In genomic region chr11:75467311-75467710, GRCh38 we compare ENCODE assay signal across 25 cellular contexts. TPM values are rescaled to one million over a fixed set of nuclear protein-coding genes. Genes with fewer than 3 reads are reported as not detected.
DNase-seq lines count a peak whose midpoint lies in the region; ATAC-seq and TF ChIP-seq lines count a peak whose summit lies in the region.
"Had no signal": no experiment of that assay in that cellular context is flagged by ENCODE, and none has a peak within 500 bp of the region (broad histone marks: within the 10 kb centered on the region; RNA-seq: fewer than 3 reads in every experiment).

No MANE protein-coding gene starts in this region.

- H3K9me3 ChIP-seq in heart right ventricle, result no peaks in the 10 kb centered on the region
- no peaks in the 10 kb centered on the region for H3K9me3 ChIP-seq in osteoblast (ENCODE audit: low read depth, low read length)
- H3K9me3 ChIP-seq in neural progenitor cell (ENCODE audit: low read depth), result no peaks in the 10 kb centered on the region
- H3K9me3 ChIP-seq: BE2C, SJCRH30 had no signal

- H3K9me3 Mint-ChIP-seq in memory B cell, result no peaks in the 10 kb centered on the region
- H3K9me3 Mint-ChIP-seq in neural progenitor cell, result no peaks in the 10 kb centered on the region

- no peaks in the 10 kb centered on the region for H3K27me3 Mint-ChIP-seq in memory B cell
- peaks cover 8% of the 10 kb centered on the region for H3K27me3 Mint-ChIP-seq in neural progenitor cell (ENCODE audit: insufficient read depth, low read depth)

- H3K27ac Mint-ChIP-seq in memory B cell (peak overlapping the region; percentile 9), neural progenitor cell (no peak overlapping the region)

- H3K4me2 ChIP-seq in osteoblast (ENCODE audit: insufficient read depth, low read length) (no peak overlapping the region), neural progenitor cell (no peak overlapping the region)

- intact Hi-C loops in Right ventricle myocardium superior (cut with DNase I), result no loop called here
- intact Hi-C loops in heart right ventricle (cut with DNase I), result loop anchor here in 1 of 10 donors (10.0 kb wide), 1 partner anchor 53 kb away; no protein-coding TSS in a partner anchor

- H3K9ac ChIP-seq in neural progenitor cell, result no peak overlapping the region
- H3K9ac ChIP-seq: GM23248 had no signal

- peaks cover 24% of the 10 kb centered on the region for H3K36me3 Mint-ChIP-seq in memory B cell
- peaks cover 3% of the 10 kb centered on the region for H3K36me3 Mint-ChIP-seq in neural progenitor cell

- DNase-seq in Right ventricle myocardium superior (peak; percentile 20), heart right ventricle (no peak), memory B cell (ENCODE audit: low spot score in 2 of 2) (no peak), osteoblast (ENCODE audit: insufficient read length, low spot score, missing footprints) (peak; percentile 79), NCI-H187 treated with DMSO at 0.1 percent for 48 hours (lab: John Stamatoyannopoulos, UW) (no peak), NCI-H2227 treated with DMSO at 0.1 percent for 48 hours (lab: John Stamatoyannopoulos, UW) (no peak), neural progenitor cell (ENCODE audit: low spot score) (no peak)
- DNase-seq: 8988T, ACHN, BE2C, Calu3, DMS153, GM23248, H7, KBM-7, MM.1S, NCI-H1417, NCI-H1694, NCI-H2081, NCI-H226, NCI-H510A, NCI-H774, SJCRH30 had no signal

- H3K4me3 Mint-ChIP-seq in memory B cell (no peak overlapping the region), neural progenitor cell (no peak overlapping the region)

- no peaks in the 10 kb centered on the region for H3K27me3 ChIP-seq in heart right ventricle
- no peaks in the 10 kb centered on the region for H3K27me3 ChIP-seq in osteoblast (ENCODE audit: insufficient read depth, low read length)
- no peaks in the 10 kb centered on the region for H3K27me3 ChIP-seq in neural progenitor cell
- H3K27me3 ChIP-seq: BE2C, SJCRH30 had no signal

- no peak for ATAC-seq in Right ventricle myocardium superior (ENCODE audit: poor library complexity)
- no peak for ATAC-seq in heart right ventricle
- ATAC-seq in memory B cell (ENCODE audit: low read depth), result no peak
- ATAC-seq: SK-N-SH treated with all-trans-retinoic acid at 6 μM for 48 hours had no signal

- H2AFZ ChIP-seq in osteoblast (ENCODE audit: low read length) (no peak overlapping the region), neural progenitor cell (replicated peaks) (no peak overlapping the region)
- H2AFZ ChIP-seq: GM23248 had no signal

- H3K4me1 Mint-ChIP-seq in memory B cell (peaks cover 26% of the 10 kb centered on the region), neural progenitor cell (peaks cover 70% of the 10 kb centered on the region)

- 95 to 96% methylated on average over 8 of the region's 8 CpGs for WGBS in heart right ventricle, 2 donors

- H3K4me3 ChIP-seq in heart right ventricle (no peak overlapping the region), osteoblast (ENCODE audit: insufficient read depth, low read length) (no peak overlapping the region), neural progenitor cell (no peak overlapping the region)
- H3K4me3 ChIP-seq: GM23248, SJCRH30 had no signal

- H3K79me2 ChIP-seq in osteoblast (ENCODE audit: insufficient read depth, low read length) (no peaks in the 10 kb centered on the region), neural progenitor cell (ENCODE audit: low read depth) (no peaks in the 10 kb centered on the region)

- no peak for TF ChIP-seq CTCF in heart right ventricle (IDR thresholded peaks at IDR 0.05)
- TF ChIP-seq CTCF in osteoblast (IDR thresholded peaks at IDR 0.05; ENCODE audit: extremely low read depth, low read depth, low read length), result no peak
- no peak for TF ChIP-seq CTCF in neural progenitor cell (IDR thresholded peaks at IDR 0.05)

- peaks cover 0 to 47% (median 36%) of the 10 kb centered on the region in 9 donors for H3K4me1 ChIP-seq in heart right ventricle
- H3K4me1 ChIP-seq in osteoblast (ENCODE audit: insufficient read depth, low read length), result peaks cover 11% of the 10 kb centered on the region
- H3K4me1 ChIP-seq in neural progenitor cell, result peaks cover 53% of the 10 kb centered on the region

- peaks cover 9% of the 10 kb centered on the region for H3F3A ChIP-seq in neural progenitor cell (ENCODE audit: low read depth)

- H3K36me3 ChIP-seq in heart right ventricle, result no peaks in the 10 kb centered on the region
- no peaks in the 10 kb centered on the region for H3K36me3 ChIP-seq in osteoblast (ENCODE audit: insufficient read depth, low read length)
- no peaks in the 10 kb centered on the region for H3K36me3 ChIP-seq in neural progenitor cell
- H3K36me3 ChIP-seq: BE2C, SJCRH30 had no signal

- H3K27ac ChIP-seq in heart right ventricle (no peak overlapping the region), osteoblast (ENCODE audit: low read depth, low read length) (no peak overlapping the region), neural progenitor cell (no peak overlapping the region)
- H3K27ac ChIP-seq: GM23248, SJCRH30 had no signal

- H4K20me1 ChIP-seq in osteoblast (ENCODE audit: insufficient read depth, low read length) (no peaks in the 10 kb centered on the region), neural progenitor cell (ENCODE audit: low read depth) (no peaks in the 10 kb centered on the region)

RNA-seq across cellular contexts. Expression of gene KLHL35, which starts 34.3 kb away (rescaled TPM):
- total RNA-seq in Right ventricle myocardium superior (0.48 TPM), heart right ventricle (under 1 TPM in 8 of 10 donors, not detected in 2; 0.20 to 0.81 (median 0.37) TPM), osteoblast (2.4 and 4.3 TPM in 2 replicates), neural progenitor cell (ENCODE audit: low replicate concordance) (1.2 and 1.5 TPM in 2 replicates)
- polyA plus RNA-seq in heart right ventricle, result under 1 TPM; 0.29 to 0.64 TPM
- total RNA-seq: G401, SJCRH30 had no signal

RNA-seq across cellular contexts. Expression of gene GDPD5, which starts 58.4 kb away (rescaled TPM):
- 6.5 TPM for total RNA-seq in Right ventricle myocardium superior
- total RNA-seq in heart right ventricle, result 1 to 10 TPM; 3.3 to 8.0 (median 4.1) TPM
- polyA plus RNA-seq in heart right ventricle, result 10 to 100 TPM in 1 of 2 donors, 1 to 10 TPM in 1; 3.6 to 10.3 TPM
- 13.4 and 14.1 TPM in 2 replicates for total RNA-seq in osteoblast
- 11.3 and 32.7 TPM in 2 replicates for total RNA-seq in neural progenitor cell (ENCODE audit: low replicate concordance)

Comparison
In these comparisons a context has a peak if more than half of its experiments do, and no peak if none do; other contexts are left out.
1. DNase-seq: peak in Right ventricle myocardium superior (single experiment) and osteoblast (single experiment); none in heart right ventricle (0 of 2), memory B cell (0 of 2), NCI-H187 treated with DMSO at 0.1 percent for 48 hours (single experiment), NCI-H2227 treated with DMSO at 0.1 percent for 48 hours (single experiment) and neural progenitor cell (single experiment).